ENCODE assay signal across 33 cellular contexts in the genomic region with DNA sequence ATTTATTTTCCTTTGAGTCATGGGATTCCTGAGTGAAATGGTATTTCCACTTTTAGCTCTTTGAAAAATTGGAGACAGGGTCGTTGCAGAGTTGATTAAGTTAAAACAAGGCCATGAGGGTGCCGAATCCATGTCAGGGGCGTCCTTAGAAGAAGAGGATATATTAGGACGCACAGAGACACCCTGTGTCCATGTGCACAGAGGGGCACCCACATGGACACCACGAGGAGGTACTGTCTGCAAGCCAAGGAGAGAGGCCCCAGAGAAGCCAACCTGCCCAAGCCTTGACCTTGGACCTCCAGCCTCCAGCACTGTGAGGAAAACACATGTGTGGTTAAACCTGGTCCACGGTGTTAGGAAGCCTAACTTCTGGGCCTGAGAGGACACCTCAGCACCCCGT.
"Had no signal": no experiment of that assay in that cellular context is flagged by ENCODE, and none has a peak within 500 bp of the region (broad histone marks: within the 10 kb centered on the region; RNA-seq: fewer than 3 reads in every experiment).

No MANE protein-coding gene starts in this region.

- ATAC-seq: activated naive CD4-positive, alpha-beta T cell treated with anti-CD3 and anti-CD28 coated beads, Interleukin-2, amount 50 U/mL, for 72 hours; activated naive CD8-positive, alpha-beta T cell treated with anti-CD3 and anti-CD28 coated beads, Interleukin-2, amount 50 U/mL, for 24 hours; activated T-cell treated with anti-CD3 and anti-CD28 coated beads, Interleukin-2, amount 50 U/mL, for 4 hours; activated T-cell treated with anti-CD3 and anti-CD28 coated beads, Interleukin-2, amount 50 U/mL, for 72 hours; activated T-helper 17 cell treated with anti-CD3 and anti-CD28 coated beads, Interleukin-2, amount 50 U/mL, for 72 hours; body of pancreas had no signal

- H3K9me3 ChIP-seq: adrenal gland, ascending aorta, body of pancreas had no signal

- DNase-seq: activated effector memory CD4-positive, alpha-beta T cell treated with anti-CD3 and anti-CD28 coated beads, Interleukin-2, amount 50 U/mL, for 16 hours; activated effector memory CD4-positive, alpha-beta T cell treated with Interleukin-2 at 50 U/mL for 16 hours; activated gamma-delta T cell; activated gamma-delta T cell treated with Interleukin-2 at 50 U/mL for 16 hours; activated naive CD4-positive, alpha-beta T cell; activated naive CD4-positive, alpha-beta T cell treated with anti-CD3 and anti-CD28 coated beads for 36 hours; activated naive CD4-positive, alpha-beta T cell treated with anti-CD3 and anti-CD28 coated beads, Interleukin-2, amount 10 ng/mL, durations not matched to agents 7 days and 5 days; activated naive CD4-positive, alpha-beta T cell treated with anti-CD3 and anti-CD28 coated beads, Interleukin-2, amount 50 U/mL, for 16 hours; activated naive CD4-positive, alpha-beta T cell treated with Interleukin-2 at 50 U/mL for 16 hours; activated naive CD8-positive, alpha-beta T cell treated with anti-CD3 and anti-CD28 coated beads for 36 hours; activated naive CD8-positive, alpha-beta T cell treated with anti-CD3 and anti-CD28 coated beads, Interleukin-2, amount 10 ng/mL, durations not matched to agents 7 days and 5 days; activated naive CD8-positive, alpha-beta T cell treated with anti-CD3 and anti-CD28 coated beads, Interleukin-2, amount 50 U/mL, for 24 hours; activated T-cell treated with anti-CD3 and anti-CD28 coated beads for 4 hours; activated T-cell treated with anti-CD3 and anti-CD28 coated beads, Interleukin-2, amount 50 U/mL, for 1 hour; activated T-cell treated with anti-CD3 and anti-CD28 coated beads, Interleukin-2, amount 50 U/mL, for 24 hours; activated T-cell treated with anti-CD3 and anti-CD28 coated beads, Interleukin-2, amount 50 U/mL, for 4 hours; activated T-cell treated with anti-CD3 and anti-CD28 coated beads, Interleukin-2, amount 50 U/mL, for 48 hours; activated T-cell treated with anti-CD3 and anti-CD28 coated beads, Interleukin-2, amount 50 U/mL, for 72 hours; adrenal gland; amniotic stem cell; amygdala; body of pancreas; brain microvascular endothelial cell; caudate nucleus; central memory CD4-positive, alpha-beta T cell; cerebellar nuclear complex had no signal

- H3K27ac ChIP-seq: adrenal gland, ascending aorta, body of pancreas, brain microvascular endothelial cell, breast epithelium, cardiac muscle cell had no signal

- H3K27me3 ChIP-seq: adrenal gland, ascending aorta, body of pancreas, brain microvascular endothelial cell, breast epithelium, cardiac muscle cell had no signal

- H3K4me3 ChIP-seq: adrenal gland, ascending aorta, body of pancreas, breast epithelium, cardiac muscle cell had no signal

- H3K4me1 ChIP-seq: ascending aorta, body of pancreas, breast epithelium had no signal

- FAIRE-seq: astrocyte, bronchial epithelial cell had no signal

- H3K36me3 ChIP-seq: adrenal gland, ascending aorta, brain microvascular endothelial cell, breast epithelium, cardiac muscle cell had no signal
